In the genomic region with DNA sequence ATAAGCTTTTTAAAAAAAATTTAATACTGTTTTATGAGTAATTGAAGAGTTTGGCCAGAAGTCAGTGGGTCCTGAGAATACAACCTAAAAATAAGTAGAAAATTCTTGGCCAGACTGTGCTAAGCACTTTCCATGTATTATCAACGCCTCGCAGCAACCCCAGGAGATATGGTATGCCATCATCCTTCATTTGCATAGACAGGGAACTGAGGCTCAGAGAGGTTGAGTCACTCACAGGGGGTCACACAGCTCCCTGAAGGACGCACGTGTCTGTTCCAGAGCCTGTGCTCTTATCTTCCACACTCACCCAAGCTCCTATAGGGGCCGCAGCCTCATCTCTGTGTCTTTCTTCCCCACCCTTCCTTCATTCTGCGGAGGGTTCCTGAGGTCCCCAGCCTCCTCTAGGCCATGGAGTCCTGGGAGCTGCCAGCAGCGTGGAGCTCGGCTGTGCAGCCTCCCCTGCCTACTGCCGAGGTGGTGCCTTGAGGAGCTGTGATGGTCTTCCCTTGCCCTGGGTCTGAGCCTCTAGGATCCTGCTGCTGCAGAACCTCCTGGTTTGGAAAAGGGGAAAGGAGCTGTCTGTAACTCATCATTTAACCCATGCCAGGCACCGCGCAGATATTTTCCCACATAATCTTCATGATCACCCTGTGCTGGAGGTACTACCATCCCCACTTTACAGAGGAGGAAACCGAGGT, we compare ENCODE assay signal across 1 cellular context.
TF ChIP-seq lines count a peak whose summit lies in the region.

No MANE protein-coding gene starts in this region.

TF ChIP-seq in K562, 482 proteins besides CTCF, POLR2A, EP300 and RAD21 (continued from another document and continues in another):
- TF ChIP-seq, protein P1, sequence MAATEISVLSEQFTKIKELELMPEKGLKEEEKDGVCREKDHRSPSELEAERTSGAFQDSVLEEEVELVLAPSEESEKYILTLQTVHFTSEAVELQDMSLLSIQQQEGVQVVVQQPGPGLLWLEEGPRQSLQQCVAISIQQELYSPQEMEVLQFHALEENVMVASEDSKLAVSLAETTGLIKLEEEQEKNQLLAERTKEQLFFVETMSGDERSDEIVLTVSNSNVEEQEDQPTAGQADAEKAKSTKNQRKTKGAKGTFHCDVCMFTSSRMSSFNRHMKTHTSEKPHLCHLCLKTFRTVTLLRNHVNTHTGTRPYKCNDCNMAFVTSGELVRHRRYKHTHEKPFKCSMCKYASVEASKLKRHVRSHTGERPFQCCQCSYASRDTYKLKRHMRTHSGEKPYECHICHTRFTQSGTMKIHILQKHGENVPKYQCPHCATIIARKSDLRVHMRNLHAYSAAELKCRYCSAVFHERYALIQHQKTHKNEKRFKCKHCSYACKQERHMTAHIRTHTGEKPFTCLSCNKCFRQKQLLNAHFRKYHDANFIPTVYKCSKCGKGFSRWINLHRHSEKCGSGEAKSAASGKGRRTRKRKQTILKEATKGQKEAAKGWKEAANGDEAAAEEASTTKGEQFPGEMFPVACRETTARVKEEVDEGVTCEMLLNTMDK (IDR thresholded peaks at IDR 0.05; ENCODE audit: borderline replicate concordance, insufficient read depth, low read depth, low read length, poor library complexity, severe bottlenecking): peak; percentile 7
- TF ChIP-seq, protein P2, sequence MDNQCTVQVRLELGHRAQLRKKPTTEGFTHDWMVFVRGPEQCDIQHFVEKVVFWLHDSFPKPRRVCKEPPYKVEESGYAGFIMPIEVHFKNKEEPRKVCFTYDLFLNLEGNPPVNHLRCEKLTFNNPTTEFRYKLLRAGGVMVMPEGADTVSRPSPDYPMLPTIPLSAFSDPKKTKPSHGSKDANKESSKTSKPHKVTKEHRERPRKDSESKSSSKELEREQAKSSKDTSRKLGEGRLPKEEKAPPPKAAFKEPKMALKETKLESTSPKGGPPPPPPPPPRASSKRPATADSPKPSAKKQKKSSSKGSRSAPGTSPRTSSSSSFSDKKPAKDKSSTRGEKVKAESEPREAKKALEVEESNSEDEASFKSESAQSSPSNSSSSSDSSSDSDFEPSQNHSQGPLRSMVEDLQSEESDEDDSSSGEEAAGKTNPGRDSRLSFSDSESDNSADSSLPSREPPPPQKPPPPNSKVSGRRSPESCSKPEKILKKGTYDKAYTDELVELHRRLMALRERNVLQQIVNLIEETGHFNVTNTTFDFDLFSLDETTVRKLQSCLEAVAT (IDR thresholded peaks at IDR 0.05): no peak
- no peak for TF ChIP-seq NEUROD1 (IDR thresholded peaks at IDR 0.05; ENCODE audit: borderline replicate concordance, low read depth, low read length, partially characterized antibody)
- no peak for TF ChIP-seq POLR2H (tag; IDR thresholded peaks at IDR 0.05; ENCODE audit: low read depth)
- no peak for TF ChIP-seq ZNF354B (CRISPR knock-in tag; IDR thresholded peaks at IDR 0.05)
- TF ChIP-seq, protein P3, sequence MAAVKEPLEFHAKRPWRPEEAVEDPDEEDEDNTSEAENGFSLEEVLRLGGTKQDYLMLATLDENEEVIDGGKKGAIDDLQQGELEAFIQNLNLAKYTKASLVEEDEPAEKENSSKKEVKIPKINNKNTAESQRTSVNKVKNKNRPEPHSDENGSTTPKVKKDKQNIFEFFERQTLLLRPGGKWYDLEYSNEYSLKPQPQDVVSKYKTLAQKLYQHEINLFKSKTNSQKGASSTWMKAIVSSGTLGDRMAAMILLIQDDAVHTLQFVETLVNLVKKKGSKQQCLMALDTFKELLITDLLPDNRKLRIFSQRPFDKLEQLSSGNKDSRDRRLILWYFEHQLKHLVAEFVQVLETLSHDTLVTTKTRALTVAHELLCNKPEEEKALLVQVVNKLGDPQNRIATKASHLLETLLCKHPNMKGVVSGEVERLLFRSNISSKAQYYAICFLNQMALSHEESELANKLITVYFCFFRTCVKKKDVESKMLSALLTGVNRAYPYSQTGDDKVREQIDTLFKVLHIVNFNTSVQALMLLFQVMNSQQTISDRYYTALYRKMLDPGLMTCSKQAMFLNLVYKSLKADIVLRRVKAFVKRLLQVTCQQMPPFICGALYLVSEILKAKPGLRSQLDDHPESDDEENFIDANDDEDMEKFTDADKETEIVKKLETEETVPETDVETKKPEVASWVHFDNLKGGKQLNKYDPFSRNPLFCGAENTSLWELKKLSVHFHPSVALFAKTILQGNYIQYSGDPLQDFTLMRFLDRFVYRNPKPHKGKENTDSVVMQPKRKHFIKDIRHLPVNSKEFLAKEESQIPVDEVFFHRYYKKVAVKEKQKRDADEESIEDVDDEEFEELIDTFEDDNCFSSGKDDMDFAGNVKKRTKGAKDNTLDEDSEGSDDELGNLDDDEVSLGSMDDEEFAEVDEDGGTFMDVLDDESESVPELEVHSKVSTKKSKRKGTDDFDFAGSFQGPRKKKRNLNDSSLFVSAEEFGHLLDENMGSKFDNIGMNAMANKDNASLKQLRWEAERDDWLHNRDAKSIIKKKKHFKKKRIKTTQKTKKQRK (IDR thresholded peaks at IDR 0.05; ENCODE audit: borderline replicate concordance, low read depth, low read length): no peak
- TF ChIP-seq PTBP1 (IDR thresholded peaks at IDR 0.05; ENCODE audit: low read depth, low read length): peak; percentile 90; the same call in 1 of the 2 replicates
- TF ChIP-seq ATF1 (CRISPR knock-in tag; IDR thresholded peaks at IDR 0.05): no peak
- peak; percentile 52; the same call in 1 of the 2 replicates for TF ChIP-seq ATF1 (tag; IDR thresholded peaks at IDR 0.05)
- TF ChIP-seq, protein P4, sequence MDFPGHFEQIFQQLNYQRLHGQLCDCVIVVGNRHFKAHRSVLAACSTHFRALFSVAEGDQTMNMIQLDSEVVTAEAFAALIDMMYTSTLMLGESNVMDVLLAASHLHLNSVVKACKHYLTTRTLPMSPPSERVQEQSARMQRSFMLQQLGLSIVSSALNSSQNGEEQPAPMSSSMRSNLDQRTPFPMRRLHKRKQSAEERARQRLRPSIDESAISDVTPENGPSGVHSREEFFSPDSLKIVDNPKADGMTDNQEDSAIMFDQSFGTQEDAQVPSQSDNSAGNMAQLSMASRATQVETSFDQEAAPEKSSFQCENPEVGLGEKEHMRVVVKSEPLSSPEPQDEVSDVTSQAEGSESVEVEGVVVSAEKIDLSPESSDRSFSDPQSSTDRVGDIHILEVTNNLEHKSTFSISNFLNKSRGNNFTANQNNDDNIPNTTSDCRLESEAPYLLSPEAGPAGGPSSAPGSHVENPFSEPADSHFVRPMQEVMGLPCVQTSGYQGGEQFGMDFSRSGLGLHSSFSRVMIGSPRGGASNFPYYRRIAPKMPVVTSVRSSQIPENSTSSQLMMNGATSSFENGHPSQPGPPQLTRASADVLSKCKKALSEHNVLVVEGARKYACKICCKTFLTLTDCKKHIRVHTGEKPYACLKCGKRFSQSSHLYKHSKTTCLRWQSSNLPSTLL (IDR thresholded peaks at IDR 0.05): 0 out of 2 replicates have a peak, but pooled peaks have one; percentile 2
- TF ChIP-seq, protein P5, sequence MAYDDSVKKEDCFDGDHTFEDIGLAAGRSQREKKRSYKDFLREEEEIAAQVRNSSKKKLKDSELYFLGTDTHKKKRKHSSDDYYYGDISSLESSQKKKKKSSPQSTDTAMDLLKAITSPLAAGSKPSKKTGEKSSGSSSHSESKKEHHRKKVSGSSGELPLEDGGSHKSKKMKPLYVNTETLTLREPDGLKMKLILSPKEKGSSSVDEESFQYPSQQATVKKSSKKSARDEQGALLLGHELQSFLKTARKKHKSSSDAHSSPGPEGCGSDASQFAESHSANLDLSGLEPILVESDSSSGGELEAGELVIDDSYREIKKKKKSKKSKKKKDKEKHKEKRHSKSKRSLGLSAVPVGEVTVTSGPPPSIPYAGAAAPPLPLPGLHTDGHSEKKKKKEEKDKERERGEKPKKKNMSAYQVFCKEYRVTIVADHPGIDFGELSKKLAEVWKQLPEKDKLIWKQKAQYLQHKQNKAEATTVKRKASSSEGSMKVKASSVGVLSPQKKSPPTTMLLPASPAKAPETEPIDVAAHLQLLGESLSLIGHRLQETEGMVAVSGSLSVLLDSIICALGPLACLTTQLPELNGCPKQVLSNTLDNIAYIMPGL (CRISPR knock-in tag; IDR thresholded peaks at IDR 0.05): no peak
- no peak for TF ChIP-seq ZNF764 (CRISPR knock-in tag; IDR thresholded peaks at IDR 0.05; ENCODE audit: low read depth)
- no peak for TF ChIP-seq JUND (IDR thresholded peaks at IDR 0.05; ENCODE audit: borderline replicate concordance, low read depth, low read length)
- peak; percentile 39; the same call in 1 of the 3 replicates for TF ChIP-seq JUND (tag; IDR thresholded peaks at IDR 0.05; ENCODE audit: borderline replicate concordance, low read depth, low read length)
- TF ChIP-seq, protein P6, sequence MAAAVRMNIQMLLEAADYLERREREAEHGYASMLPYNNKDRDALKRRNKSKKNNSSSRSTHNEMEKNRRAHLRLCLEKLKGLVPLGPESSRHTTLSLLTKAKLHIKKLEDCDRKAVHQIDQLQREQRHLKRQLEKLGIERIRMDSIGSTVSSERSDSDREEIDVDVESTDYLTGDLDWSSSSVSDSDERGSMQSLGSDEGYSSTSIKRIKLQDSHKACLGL (CRISPR knock-in tag; IDR thresholded peaks at IDR 0.05; ENCODE audit: borderline replicate concordance, poor library complexity, severe bottlenecking): no peak
- no peak for TF ChIP-seq DIDO1 (tag; IDR thresholded peaks at IDR 0.05; ENCODE audit: low read depth)
- no peak for TF ChIP-seq SREBF1 (IDR thresholded peaks at IDR 0.05; ENCODE audit: borderline replicate concordance, low read depth, low read length)
- no peak for TF ChIP-seq MED1 (CRISPR knock-in tag; IDR thresholded peaks at IDR 0.05; ENCODE audit: borderline replicate concordance)
- TF ChIP-seq TRIM24 (IDR thresholded peaks at IDR 0.05): no peak
- peak in 1 of 2 experiments; percentile 84; a peak in 2 of 4 replicates for TF ChIP-seq RCOR1 (IDR thresholded peaks at IDR 0.05; ENCODE audit: borderline replicate concordance in 1 of 2, low read depth in 2 of 2, low read length in 2 of 2)
- TF ChIP-seq ARNT (IDR thresholded peaks at IDR 0.05): 0 out of 4 replicates have a peak, but pooled peaks of 1 of the 2 experiments have one; percentile 6
- TF ChIP-seq, protein P7, sequence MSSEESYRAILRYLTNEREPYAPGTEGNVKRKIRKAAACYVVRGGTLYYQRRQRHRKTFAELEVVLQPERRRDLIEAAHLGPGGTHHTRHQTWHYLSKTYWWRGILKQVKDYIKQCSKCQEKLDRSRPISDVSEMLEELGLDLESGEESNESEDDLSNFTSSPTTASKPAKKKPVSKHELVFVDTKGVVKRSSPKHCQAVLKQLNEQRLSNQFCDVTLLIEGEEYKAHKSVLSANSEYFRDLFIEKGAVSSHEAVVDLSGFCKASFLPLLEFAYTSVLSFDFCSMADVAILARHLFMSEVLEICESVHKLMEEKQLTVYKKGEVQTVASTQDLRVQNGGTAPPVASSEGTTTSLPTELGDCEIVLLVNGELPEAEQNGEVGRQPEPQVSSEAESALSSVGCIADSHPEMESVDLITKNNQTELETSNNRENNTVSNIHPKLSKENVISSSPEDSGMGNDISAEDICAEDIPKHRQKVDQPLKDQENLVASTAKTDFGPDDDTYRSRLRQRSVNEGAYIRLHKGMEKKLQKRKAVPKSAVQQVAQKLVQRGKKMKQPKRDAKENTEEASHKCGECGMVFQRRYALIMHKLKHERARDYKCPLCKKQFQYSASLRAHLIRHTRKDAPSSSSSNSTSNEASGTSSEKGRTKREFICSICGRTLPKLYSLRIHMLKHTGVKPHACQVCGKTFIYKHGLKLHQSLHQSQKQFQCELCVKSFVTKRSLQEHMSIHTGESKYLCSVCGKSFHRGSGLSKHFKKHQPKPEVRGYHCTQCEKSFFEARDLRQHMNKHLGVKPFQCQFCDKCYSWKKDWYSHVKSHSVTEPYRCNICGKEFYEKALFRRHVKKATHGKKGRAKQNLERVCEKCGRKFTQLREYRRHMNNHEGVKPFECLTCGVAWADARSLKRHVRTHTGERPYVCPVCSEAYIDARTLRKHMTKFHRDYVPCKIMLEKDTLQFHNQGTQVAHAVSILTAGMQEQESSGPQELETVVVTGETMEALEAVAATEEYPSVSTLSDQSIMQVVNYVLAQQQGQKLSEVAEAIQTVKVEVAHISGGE (CRISPR knock-in tag; IDR thresholded peaks at IDR 0.05): no peak
- no peak for TF ChIP-seq KLF10 (CRISPR knock-in tag; IDR thresholded peaks at IDR 0.05)
- peak; percentile 98 for TF ChIP-seq ZFP36 (IDR thresholded peaks at IDR 0.05; ENCODE audit: low read depth, low read length, partially characterized antibody)
- no peak for TF ChIP-seq HCFC1 (IDR thresholded peaks at IDR 0.05; ENCODE audit: low read depth, low read length)
- TF ChIP-seq, protein P8, sequence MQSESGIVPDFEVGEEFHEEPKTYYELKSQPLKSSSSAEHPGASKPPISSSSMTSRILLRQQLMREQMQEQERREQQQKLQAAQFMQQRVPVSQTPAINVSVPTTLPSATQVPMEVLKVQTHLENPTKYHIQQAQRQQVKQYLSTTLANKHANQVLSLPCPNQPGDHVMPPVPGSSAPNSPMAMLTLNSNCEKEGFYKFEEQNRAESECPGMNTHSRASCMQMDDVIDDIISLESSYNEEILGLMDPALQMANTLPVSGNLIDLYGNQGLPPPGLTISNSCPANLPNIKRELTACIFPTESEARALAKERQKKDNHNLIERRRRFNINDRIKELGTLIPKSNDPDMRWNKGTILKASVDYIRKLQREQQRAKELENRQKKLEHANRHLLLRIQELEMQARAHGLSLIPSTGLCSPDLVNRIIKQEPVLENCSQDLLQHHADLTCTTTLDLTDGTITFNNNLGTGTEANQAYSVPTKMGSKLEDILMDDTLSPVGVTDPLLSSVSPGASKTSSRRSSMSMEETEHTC (IDR thresholded peaks at IDR 0.05): 0 out of 2 replicates have a peak, but pooled peaks have one; percentile 26
- no peak for TF ChIP-seq NCOR1 (IDR thresholded peaks at IDR 0.05)
- no peak for TF ChIP-seq ZNF785 (CRISPR knock-in tag; IDR thresholded peaks at IDR 0.05)
- TF ChIP-seq, protein P9, sequence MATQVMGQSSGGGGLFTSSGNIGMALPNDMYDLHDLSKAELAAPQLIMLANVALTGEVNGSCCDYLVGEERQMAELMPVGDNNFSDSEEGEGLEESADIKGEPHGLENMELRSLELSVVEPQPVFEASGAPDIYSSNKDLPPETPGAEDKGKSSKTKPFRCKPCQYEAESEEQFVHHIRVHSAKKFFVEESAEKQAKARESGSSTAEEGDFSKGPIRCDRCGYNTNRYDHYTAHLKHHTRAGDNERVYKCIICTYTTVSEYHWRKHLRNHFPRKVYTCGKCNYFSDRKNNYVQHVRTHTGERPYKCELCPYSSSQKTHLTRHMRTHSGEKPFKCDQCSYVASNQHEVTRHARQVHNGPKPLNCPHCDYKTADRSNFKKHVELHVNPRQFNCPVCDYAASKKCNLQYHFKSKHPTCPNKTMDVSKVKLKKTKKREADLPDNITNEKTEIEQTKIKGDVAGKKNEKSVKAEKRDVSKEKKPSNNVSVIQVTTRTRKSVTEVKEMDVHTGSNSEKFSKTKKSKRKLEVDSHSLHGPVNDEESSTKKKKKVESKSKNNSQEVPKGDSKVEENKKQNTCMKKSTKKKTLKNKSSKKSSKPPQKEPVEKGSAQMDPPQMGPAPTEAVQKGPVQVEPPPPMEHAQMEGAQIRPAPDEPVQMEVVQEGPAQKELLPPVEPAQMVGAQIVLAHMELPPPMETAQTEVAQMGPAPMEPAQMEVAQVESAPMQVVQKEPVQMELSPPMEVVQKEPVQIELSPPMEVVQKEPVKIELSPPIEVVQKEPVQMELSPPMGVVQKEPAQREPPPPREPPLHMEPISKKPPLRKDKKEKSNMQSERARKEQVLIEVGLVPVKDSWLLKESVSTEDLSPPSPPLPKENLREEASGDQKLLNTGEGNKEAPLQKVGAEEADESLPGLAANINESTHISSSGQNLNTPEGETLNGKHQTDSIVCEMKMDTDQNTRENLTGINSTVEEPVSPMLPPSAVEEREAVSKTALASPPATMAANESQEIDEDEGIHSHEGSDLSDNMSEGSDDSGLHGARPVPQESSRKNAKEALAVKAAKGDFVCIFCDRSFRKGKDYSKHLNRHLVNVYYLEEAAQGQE (CRISPR knock-in tag; IDR thresholded peaks at IDR 0.05; ENCODE audit: low read depth): no peak
- no peak for TF ChIP-seq POLR2B (IDR thresholded peaks at IDR 0.05; ENCODE audit: low read depth, partially characterized antibody)
